In the genomic region with DNA sequence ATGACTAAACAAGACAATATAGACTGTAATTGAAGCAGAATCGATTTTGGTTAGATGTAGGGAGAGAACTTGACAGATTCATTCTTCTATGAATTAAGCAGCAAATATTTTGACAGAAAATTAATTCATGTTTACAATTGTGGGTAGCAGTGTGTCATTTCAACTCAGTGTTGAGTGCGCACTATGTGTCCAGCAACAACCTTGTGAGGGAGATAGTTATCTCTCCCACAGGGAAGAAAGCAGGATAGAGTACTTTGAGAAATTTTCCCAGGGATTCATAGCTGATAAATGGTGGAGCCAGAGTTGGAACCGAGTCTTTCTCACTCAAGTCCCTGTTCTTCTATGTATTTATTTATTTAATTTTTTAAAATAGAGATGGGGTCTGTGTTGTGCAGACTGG, we compare ENCODE assay signal across 2 cellular contexts.
TF ChIP-seq lines count a peak whose summit lies in the region.

No MANE protein-coding gene starts in this region.

TF ChIP-seq in A549, 52 proteins besides CTCF, POLR2A, EP300 and RAD21:
- TF ChIP-seq RARB (CRISPR knock-in tag; IDR thresholded peaks at IDR 0.05) (no peak), ZC3H11A (IDR thresholded peaks at IDR 0.05) (no peak)

TF ChIP-seq in IMR-90, 13 proteins besides CTCF, POLR2A, EP300 and RAD21:
- TF ChIP-seq NFE2L2 (IDR thresholded peaks at IDR 0.05; ENCODE audit: low read depth, low read length) = no peak
- TF ChIP-seq, protein P1, sequence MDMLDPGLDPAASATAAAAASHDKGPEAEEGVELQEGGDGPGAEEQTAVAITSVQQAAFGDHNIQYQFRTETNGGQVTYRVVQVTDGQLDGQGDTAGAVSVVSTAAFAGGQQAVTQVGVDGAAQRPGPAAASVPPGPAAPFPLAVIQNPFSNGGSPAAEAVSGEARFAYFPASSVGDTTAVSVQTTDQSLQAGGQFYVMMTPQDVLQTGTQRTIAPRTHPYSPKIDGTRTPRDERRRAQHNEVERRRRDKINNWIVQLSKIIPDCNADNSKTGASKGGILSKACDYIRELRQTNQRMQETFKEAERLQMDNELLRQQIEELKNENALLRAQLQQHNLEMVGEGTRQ (IDR thresholded peaks at IDR 0.05; ENCODE audit: low read depth, low read length) = no peak
- TF ChIP-seq FOS (IDR thresholded peaks at IDR 0.05; ENCODE audit: low read depth, low read length) = no peak
- no peak for TF ChIP-seq SMC3 (IDR thresholded peaks at IDR 0.05; ENCODE audit: low read depth, low read length)
- no peak for TF ChIP-seq RFX5 (IDR thresholded peaks at IDR 0.05; ENCODE audit: low read depth, low read length)
- no peak for TF ChIP-seq CEBPB (IDR thresholded peaks at IDR 0.05; ENCODE audit: low read depth, low read length)
- TF ChIP-seq MXI1 (IDR thresholded peaks at IDR 0.05; ENCODE audit: borderline replicate concordance, low read depth, low read length) = no peak
- TF ChIP-seq, protein P2, sequence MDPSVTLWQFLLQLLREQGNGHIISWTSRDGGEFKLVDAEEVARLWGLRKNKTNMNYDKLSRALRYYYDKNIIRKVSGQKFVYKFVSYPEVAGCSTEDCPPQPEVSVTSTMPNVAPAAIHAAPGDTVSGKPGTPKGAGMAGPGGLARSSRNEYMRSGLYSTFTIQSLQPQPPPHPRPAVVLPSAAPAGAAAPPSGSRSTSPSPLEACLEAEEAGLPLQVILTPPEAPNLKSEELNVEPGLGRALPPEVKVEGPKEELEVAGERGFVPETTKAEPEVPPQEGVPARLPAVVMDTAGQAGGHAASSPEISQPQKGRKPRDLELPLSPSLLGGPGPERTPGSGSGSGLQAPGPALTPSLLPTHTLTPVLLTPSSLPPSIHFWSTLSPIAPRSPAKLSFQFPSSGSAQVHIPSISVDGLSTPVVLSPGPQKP (IDR thresholded peaks at IDR 0.05; ENCODE audit: borderline replicate concordance, low read depth, low read length) = no peak
- no peak for TF ChIP-seq MAFK (IDR thresholded peaks at IDR 0.05; ENCODE audit: low read depth, low read length)
- TF ChIP-seq CHD1 (IDR thresholded peaks at IDR 0.05; ENCODE audit: low read depth, low read length) = no peak
- TF ChIP-seq RCOR1 (IDR thresholded peaks at IDR 0.05; ENCODE audit: insufficient replicate concordance, low read length) = no peak
- TF ChIP-seq MAZ (IDR thresholded peaks at IDR 0.05; ENCODE audit: borderline replicate concordance, low read depth, low read length) = no peak
- TF ChIP-seq BHLHE40 (IDR thresholded peaks at IDR 0.05; ENCODE audit: low read depth, low read length) = no peak
